ENCODE assay signal across 22 cellular contexts in the genomic region with DNA sequence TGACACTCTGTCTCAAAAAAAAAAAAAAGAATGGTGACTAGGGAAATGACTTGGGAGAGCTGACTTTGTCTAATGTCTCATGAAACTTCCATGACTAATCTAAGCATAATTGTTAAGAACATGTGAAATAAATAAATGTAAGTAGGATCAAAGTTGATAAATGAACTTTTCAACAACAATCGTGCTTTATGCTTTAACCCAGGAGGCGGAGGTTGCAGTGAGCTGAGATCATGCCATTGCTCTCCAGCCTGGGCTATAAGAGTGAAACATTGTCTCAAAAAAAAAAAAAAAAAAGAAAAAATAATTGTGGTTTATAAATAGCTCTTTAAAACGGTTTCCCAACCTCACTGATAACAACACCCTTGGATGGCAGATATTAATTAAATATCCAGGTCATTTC.
"Had no signal": no experiment of that assay in that cellular context is flagged by ENCODE, and none has a peak within 500 bp of the region (broad histone marks: within the 10 kb centered on the region; RNA-seq: fewer than 3 reads in every experiment).

No MANE protein-coding gene starts in this region.

- DNase-seq: hypothalamus; immature natural killer cell; kidney; left colon; lower lobe of right lung; mammary epithelial cell; mesenchymal stem cell; naive thymus-derived CD8-positive, alpha-beta T cell; occipital lobe; stimulated activated CD4-positive, alpha-beta T cell treated with anti-CD3 and anti-CD28 coated beads, Interleukin-1b, Interleukin-23, amount 100 ng/mL, for 48 hours; stimulated activated CD4-positive, alpha-beta T cell treated with anti-CD3 and anti-CD28 coated beads, Interleukin-2, amount 100 ng/mL, for 48 hours; stimulated activated CD4-positive, alpha-beta T cell treated with anti-CD3 and anti-CD28 coated beads, Interleukin-4, amount 100 ng/mL, for 4 hours; stimulated activated CD8-positive, alpha-beta memory T cell treated with anti-CD3 and anti-CD28 coated beads, Interleukin-4, amount 100 ng/mL, for 48 hours; stimulated activated naive CD4-positive, alpha-beta T cell treated with Interleukin-2 at 50 U/mL for 16 hours; stimulated activated naive CD8-positive, alpha-beta T cell treated with anti-CD3 and anti-CD28 coated beads, Interleukin-15, amount 100 ng/mL, for 72 hours; substantia nigra; thyroid gland; transverse colon; upper lobe of left lung had no signal

- ATAC-seq: left colon; left lung; lower lobe of right lung; naive thymus-derived CD8-positive, alpha-beta T cell; right lobe of liver; stimulated activated memory B cell treated with anti-CD40 and anti-IgM and Interleukin-4, amounts not matched to agents 10 μg/mL and 1 μg/mL and 100 μg/mL, for 72 hours; stimulated activated naive CD8-positive, alpha-beta T cell treated with anti-CD3 and anti-CD28 coated beads, Interleukin-15, amount 100 ng/mL, for 72 hours had no signal
